13 cellular contexts compared by ENCODE assay signal in the genomic region with DNA sequence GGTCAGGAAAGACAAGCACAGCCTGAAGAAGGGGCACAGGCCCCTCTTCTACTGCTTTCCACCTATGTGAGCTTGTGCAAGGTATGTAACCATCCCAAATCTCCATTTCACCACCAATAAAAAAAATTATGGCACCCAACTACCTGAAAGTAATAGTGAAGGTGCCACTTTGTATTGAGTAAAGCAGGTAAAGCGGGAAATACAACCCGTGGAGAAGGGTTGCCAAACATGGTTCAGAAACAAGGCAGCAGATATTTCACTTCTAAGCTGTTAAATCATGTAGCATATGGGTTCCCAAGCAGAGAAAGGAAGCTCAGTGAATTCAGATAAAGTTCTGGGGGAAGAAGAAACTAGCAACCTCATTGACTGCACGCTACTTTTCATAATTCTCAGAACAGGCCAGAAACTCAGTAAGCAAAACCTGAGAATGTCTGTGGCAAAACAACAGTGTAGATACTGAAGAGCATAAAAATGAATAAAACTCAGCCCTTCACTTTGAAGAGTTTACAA. TPM values are rescaled to one million over a fixed set of nuclear protein-coding genes. Genes with fewer than 3 reads are reported as not detected.
DNase-seq lines count a peak whose midpoint lies in the region; ATAC-seq, FAIRE-seq and TF ChIP-seq lines count a peak whose summit lies in the region.
"Had no signal": no experiment of that assay in that cellular context is flagged by ENCODE, and none has a peak within 500 bp of the region (broad histone marks: within the 10 kb centered on the region; RNA-seq: fewer than 3 reads in every experiment).

No MANE protein-coding gene starts in this region.

- no peak overlapping the region for H3K4me3 ChIP-seq in bronchial epithelial cell (ENCODE audit: low read depth, low read length)
- peak overlapping the region in 1 of 2 experiments; percentile 65 for H3K4me3 ChIP-seq in mesenchymal stem cell (ENCODE audit: insufficient read depth in 1 of 2, low read depth in 1 of 2, low read length in 2 of 2)
- H3K4me3 ChIP-seq in thymus (ENCODE audit: low read length): no peak overlapping the region

- H3K9me3 ChIP-seq in mesenchymal stem cell (ENCODE audit: control insufficient read depth, low read length) (no peaks in the 10 kb centered on the region), thymus (ENCODE audit: control insufficient read depth) (no peaks in the 10 kb centered on the region)

- no peak overlapping the region for H2BK5ac ChIP-seq in mesenchymal stem cell (ENCODE audit: low read depth, low read length, poor library complexity, severe bottlenecking)

- H3K23ac ChIP-seq in mesenchymal stem cell (ENCODE audit: low read length in 2 of 2): no peak overlapping the region

- no peak overlapping the region for H2BK12ac ChIP-seq in mesenchymal stem cell (ENCODE audit: low read length in 2 of 2)

- H3K4me2 ChIP-seq in mesenchymal stem cell (ENCODE audit: low read length, poor library complexity, severe bottlenecking): no peak overlapping the region

- DNase-seq in NCI-H510A (lab: John Stamatoyannopoulos, UW) (peak; percentile 13), bronchial epithelial cell (ENCODE audit: low read depth) (peak; percentile 46), mesenchymal stem cell (no peak), D721Med (ENCODE audit: insufficient read length, low spot score) (no peak), GM20000 (ENCODE audit: low spot score) (no peak)
- DNase-seq: DMS79 treated with DMSO at 0.1 percent for 48 hours; immature natural killer cell; NK-92 treated with Interleukin-12 subunit alpha and Interleukin-12 subunit beta, amount 100 ng/mL, for 24 hours; T1000 had no signal

- WGBS in mesenchymal stem cell: 100% methylated on average over 3 of the region's 3 CpGs
- WGBS in thymus: 64% methylated on average over 3 of the region's 3 CpGs

- H3K27ac ChIP-seq in mesenchymal stem cell (ENCODE audit: low read length, poor library complexity, severe bottlenecking) (no peak overlapping the region), thymus (ENCODE audit: low read depth) (peak overlapping the region; percentile 36)

- peak overlapping the region; percentile 71 for H3K9ac ChIP-seq in mesenchymal stem cell (ENCODE audit: low read length)

- peak overlapping the region; percentile 78 for H2AK5ac ChIP-seq in mesenchymal stem cell (ENCODE audit: low read length, severe bottlenecking)

- no peak overlapping the region for H2BK120ac ChIP-seq in mesenchymal stem cell (ENCODE audit: low read depth, low read length)

- ATAC-seq in GM19397 (IDR thresholded peaks at IDR 0.05; ENCODE audit: unreplicated experiment): no peak
- ATAC-seq: activated T-helper 17 cell treated with anti-CD3 and anti-CD28 coated beads, Interleukin-2, amount 50 U/mL, for 72 hours had no signal

- no peaks in the 10 kb centered on the region for H3K79me1 ChIP-seq in mesenchymal stem cell (replicated peaks; ENCODE audit: low read length, poor library complexity, severe bottlenecking)

- H3K18ac ChIP-seq in mesenchymal stem cell (ENCODE audit: low read depth in 1 of 2, low read length in 2 of 2): no peak overlapping the region

- no peak overlapping the region for H2AFZ ChIP-seq in mesenchymal stem cell (ENCODE audit: low read depth, low read length)

- H3K36me3 ChIP-seq in bronchial epithelial cell (ENCODE audit: control insufficient read depth, insufficient read depth, low read length) (no peaks in the 10 kb centered on the region), mesenchymal stem cell (ENCODE audit: control insufficient read depth in 1 of 2, insufficient read depth in 2 of 2, low read depth in 1 of 2, low read length in 2 of 2) (no peaks in the 10 kb centered on the region), thymus (ENCODE audit: control insufficient read depth, insufficient read depth) (no peaks in the 10 kb centered on the region)

- H3K4ac ChIP-seq in mesenchymal stem cell (ENCODE audit: low read depth in 1 of 2, low read length in 2 of 2): no peak overlapping the region

- H4K8ac ChIP-seq in mesenchymal stem cell (ENCODE audit: low read length): no peak overlapping the region

- no peak for TF ChIP-seq CTCF in bronchial epithelial cell (IDR thresholded peaks at IDR 0.05; ENCODE audit: insufficient read depth, low read length, severe bottlenecking)
- TF ChIP-seq CTCF in D721Med (IDR thresholded peaks at IDR 0.05; ENCODE audit: insufficient read depth, missing control alignments): no peak
- no peak for TF ChIP-seq CTCF in GM20000 (IDR thresholded peaks at IDR 0.05; ENCODE audit: extremely low read depth, missing control alignments)

- H3K14ac ChIP-seq in mesenchymal stem cell (ENCODE audit: low read length in 2 of 2): no peak overlapping the region

- FAIRE-seq in bronchial epithelial cell (lab: Jason Lieb, UNC) (no peak), D721Med (lab: Jason Lieb, UNC) (no peak)
- FAIRE-seq: GM18507 had no signal

- H3K27me3 ChIP-seq in bronchial epithelial cell (ENCODE audit: control insufficient read depth, insufficient read depth, low read length) (no peaks in the 10 kb centered on the region), mesenchymal stem cell (ENCODE audit: control insufficient read depth in 1 of 2, insufficient read depth in 1 of 2, low read length in 2 of 2) (no peaks in the 10 kb centered on the region), thymus (ENCODE audit: control insufficient read depth, insufficient read depth) (peaks cover 14% of the 10 kb centered on the region)

- H4K91ac ChIP-seq in mesenchymal stem cell (ENCODE audit: low read length): no peak overlapping the region

- H3K4me1 ChIP-seq in mesenchymal stem cell (ENCODE audit: control insufficient read depth, insufficient read depth, low read depth, low read length) (peaks cover 12% of the 10 kb centered on the region), thymus (ENCODE audit: control insufficient read depth, insufficient read depth, low read length) (no peaks in the 10 kb centered on the region)

- no peak overlapping the region for H2BK15ac ChIP-seq in mesenchymal stem cell (ENCODE audit: low read depth, poor library complexity, severe bottlenecking)

RNA-seq across cellular contexts. Expression of a gene that starts 4.1 kb away (rescaled TPM):
- 36.6 and 45.3 TPM in 2 replicates for total RNA-seq in bronchial epithelial cell
- 154 TPM for polyA plus RNA-seq in mesenchymal stem cell (2013, experiment 1 of 2)
- polyA plus RNA-seq in mesenchymal stem cell (2013, experiment 2 of 2): 161 TPM
- polyA plus RNA-seq in thymus: 35.4 TPM
- polyA plus RNA-seq: immature natural killer cell had no signal

Comparison
In these comparisons a context has a peak if more than half of its experiments do, and no peak if none do; other contexts are left out.
1. DNase-seq: peak in NCI-H510A (single experiment) and bronchial epithelial cell (single experiment); none in mesenchymal stem cell (single experiment), D721Med (single experiment) and GM20000 (single experiment).